Comparison of ENCODE assay signal across 19 cellular contexts in the genomic region with DNA sequence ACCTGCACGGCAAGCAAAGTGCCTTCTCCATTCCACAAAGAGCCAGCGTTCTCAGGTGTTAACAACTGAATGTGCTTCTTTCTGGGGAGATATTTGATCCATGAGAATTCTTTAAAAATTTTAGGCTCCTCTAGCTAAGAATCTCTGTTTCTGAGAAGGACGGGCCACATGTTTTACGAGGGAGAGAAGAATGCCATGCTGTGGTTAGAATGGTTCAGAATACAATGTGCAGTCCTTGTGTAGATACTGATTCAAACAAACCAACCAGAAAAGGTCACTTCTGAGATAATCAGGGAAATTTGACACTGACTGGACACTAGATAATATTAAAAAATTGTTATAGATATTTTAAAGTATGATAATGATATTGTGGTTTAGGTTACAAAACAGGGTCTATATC. TPM values are rescaled to one million over a fixed set of nuclear protein-coding genes. Genes with fewer than 3 reads are reported as not detected.
A peak's percentile ranks its signal among the peaks of the same experiment; 100 is the strongest.
DNase-seq lines count a peak whose midpoint lies in the region; FAIRE-seq and TF ChIP-seq lines count a peak whose summit lies in the region.
"Had no signal": no experiment of that assay in that cellular context is flagged by ENCODE, and none has a peak within 500 bp of the region (broad histone marks: within the 10 kb centered on the region; RNA-seq: fewer than 3 reads in every experiment).

No MANE protein-coding gene starts in this region.

- peak overlapping the region in 3 of 4 donors; percentile 27 to 66 (median 35) for H3K27ac ChIP-seq in sigmoid colon
- H3K27ac ChIP-seq in stomach, result no peak overlapping the region
- no peak overlapping the region for H3K27ac ChIP-seq in breast epithelium
- H3K27ac ChIP-seq: A549, C4-2B, GM23248 had no signal

- TF ChIP-seq EP300 in sigmoid colon (IDR thresholded peaks at IDR 0.05) (no peak), stomach (IDR thresholded peaks at IDR 0.05) (no peak)

- DNase-seq in HT-29 (ENCODE audit: low spot score) (peak; percentile 22), RPMI7951 (ENCODE audit: low read depth) (peak; percentile 1), myocyte (ENCODE audit: low read depth) (peak; percentile 18), sigmoid colon (no peak), stomach (no peak), GM12891 (ENCODE audit: insufficient read length, low spot score) (no peak), breast epithelium (ENCODE audit: low spot score in 2 of 2) (no peak)
- DNase-seq: Caco-2; CD4-positive, alpha-beta T cell; GM23248 had no signal

- H3K36me3 ChIP-seq in sigmoid colon (no peaks in the 10 kb centered on the region), stomach (no peaks in the 10 kb centered on the region), breast epithelium (no peaks in the 10 kb centered on the region)
- H3K36me3 ChIP-seq: HAP-1 had no signal

- FAIRE-seq in GM12891 (lab: Jason Lieb, UNC), result no peak
- FAIRE-seq: A549, D721Med, G401.6, GM12892, GM18507, HepG2 had no signal

- intact Hi-C loops in sigmoid colon (cut with DNase I) (no loop called here), stomach (cut with DNase I; ENCODE audit: low total_unique reads) (no loop called here), breast epithelium (cut with DNase I; ENCODE audit: low total_unique reads) (no loop called here)

- H3K9me3 ChIP-seq in sigmoid colon (no peaks in the 10 kb centered on the region), stomach (no peaks in the 10 kb centered on the region), breast epithelium (no peaks in the 10 kb centered on the region)
- H3K9me3 ChIP-seq: A549, Caco-2, HAP-1 had no signal

- TF ChIP-seq CTCF in sigmoid colon (IDR thresholded peaks at IDR 0.05) (no peak), stomach (IDR thresholded peaks at IDR 0.05) (no peak), breast epithelium (IDR thresholded peaks at IDR 0.05) (no peak)

- H3K27me3 ChIP-seq in sigmoid colon (no peaks in the 10 kb centered on the region), stomach (no peaks in the 10 kb centered on the region), breast epithelium (no peaks in the 10 kb centered on the region)

- TF ChIP-seq POLR2A in sigmoid colon (IDR thresholded peaks at IDR 0.05) (no peak), stomach (IDR thresholded peaks at IDR 0.05) (no peak), GM12891 (IDR thresholded peaks at IDR 0.05; ENCODE audit: low read depth, low read length) (no peak), breast epithelium (IDR thresholded peaks at IDR 0.05) (no peak)

- WGBS in sigmoid colon, 2 donors, result 80 to 95% methylated on average over 4 of the region's 4 CpGs
- 84 to 87% (median 87%) methylated on average over 4 of the region's 4 CpGs for WGBS in stomach, 5 donors

- H3K4me1 ChIP-seq in sigmoid colon, result peaks cover 0 to 44% (median 21%) of the 10 kb centered on the region in 4 donors
- H3K4me1 ChIP-seq in stomach, result peaks cover 8 to 35% (median 13%) of the 10 kb centered on the region in 4 donors
- H3K4me1 ChIP-seq in breast epithelium, result no peaks in the 10 kb centered on the region
- H3K4me1 ChIP-seq: HAP-1 had no signal

- H3K4me3 ChIP-seq in sigmoid colon, result no peak overlapping the region
- no peak overlapping the region for H3K4me3 ChIP-seq in stomach
- no peak overlapping the region for H3K4me3 ChIP-seq in breast epithelium
- H3K4me3 ChIP-seq: A549, GM23248, HAP-1 had no signal

TF ChIP-seq in GM12891, 5 proteins besides CTCF, POLR2A, EP300 and RAD21:
- no peak for TF ChIP-seq TAF1 (IDR thresholded peaks at IDR 0.05; ENCODE audit: low read depth, low read length)
- no peak for TF ChIP-seq PAX5 (IDR thresholded peaks at IDR 0.05; ENCODE audit: insufficient read depth, low read length, severe bottlenecking)
- TF ChIP-seq SPI1 (IDR thresholded peaks at IDR 0.05; ENCODE audit: low read depth, low read length), result no peak
- no peak for TF ChIP-seq POU2F2 (IDR thresholded peaks at IDR 0.05; ENCODE audit: low read depth, low read length)
- no peak for TF ChIP-seq POLR2AphosphoS5 (IDR thresholded peaks at IDR 0.05; ENCODE audit: low read depth, low read length)

RNA-seq across cellular contexts. Expression of a gene that starts 23.8 kb away (rescaled TPM):
- total RNA-seq in HT-29 (2014; rRNA removed; shearing (Covaris generic)), result 1.4 and 1.9 TPM in 2 replicates
- total RNA-seq in RPMI7951 (2014; rRNA removed; shearing (Covaris generic)), result 0.12 and 0.20 TPM in 2 replicates
- total RNA-seq in myocyte, result 0.16 and 0.21 TPM in 2 replicates
- polyA plus RNA-seq in myocyte (2012), result 0.04 TPM
- 100 to 1,000 TPM in 1 of 4 donors, 10 to 100 TPM in 3; 42.2 to 102 (median 61.7) TPM for total RNA-seq in sigmoid colon
- polyA plus RNA-seq in sigmoid colon, result 1 to 10 TPM in 2 of 3 donors, under 1 TPM in 1; 0.69 to 4.9 (median 1.8) TPM
- total RNA-seq in stomach, result 10 to 100 TPM in 3 of 5 donors, 1 to 10 TPM in 2; 4.1 to 64.8 (median 16.2) TPM
- 1 to 10 TPM; 1.2 to 5.6 (median 1.5) TPM for polyA plus RNA-seq in stomach
- polyA plus RNA-seq in GM12891 (2012; ENCODE audit: low read depth, missing spikeins), result not detected
- 1 to 10 TPM; 2.3 to 6.1 (median 5.0) TPM for total RNA-seq in breast epithelium
- total RNA-seq: CD4-positive, alpha-beta T cell; GM23248; HepG2 had no signal
- polyA plus RNA-seq: BJ, GM23248, HepG2 had no signal

Comparison
In these comparisons a context has a peak if more than half of its experiments do, and no peak if none do; other contexts are left out.
1. DNase-seq: peak in HT-29 (single experiment), RPMI7951 (single experiment) and myocyte (single experiment); none in sigmoid colon (single experiment), stomach (single experiment), GM12891 (single experiment) and breast epithelium (0 of 2).
2. H3K27ac ChIP-seq: peak in sigmoid colon (3 of 4); none in stomach (0 of 5) and breast epithelium (0 of 2).